21 cellular contexts compared by ENCODE assay signal in genomic region chr13:36217456-36217855, GRCh38. TPM values are rescaled to one million over a fixed set of nuclear protein-coding genes. Genes with fewer than 3 reads are reported as not detected.
DNase-seq lines count a peak whose midpoint lies in the region; TF ChIP-seq lines count a peak whose summit lies in the region.
"Had no signal": no experiment of that assay in that cellular context is flagged by ENCODE, and none has a peak within 500 bp of the region (broad histone marks: within the 10 kb centered on the region; RNA-seq: fewer than 3 reads in every experiment).

No MANE protein-coding gene starts in this region.

- H3K4me3 ChIP-seq in mammary epithelial cell (replicated peaks in 1 of 3; ENCODE audit: insufficient read depth in 1 of 3, low read depth in 2 of 3, low read length in 3 of 3) (no peak overlapping the region), breast epithelium (no peak overlapping the region)
- H3K4me3 ChIP-seq: A549, GM12878 had no signal

- H3K4me2 ChIP-seq in mammary epithelial cell (ENCODE audit: insufficient read depth, low read depth, low read length), result no peak overlapping the region
- H3K4me2 ChIP-seq: A549 had no signal

- peak; percentile 76 for DNase-seq in mammary epithelial cell
- no peak for DNase-seq in breast epithelium (ENCODE audit: low spot score in 2 of 2)
- peak; percentile 27 for DNase-seq in LHCN-M2 (ENCODE audit: low read depth)
- DNase-seq in SW480 (ENCODE audit: low spot score), result peak; percentile 61
- no peak for DNase-seq in stimulated activated CD4-positive, alpha-beta T cell treated with anti-CD3 and anti-CD28 coated beads, Interleukin-4, amount 100 ng/mL, for 1 hour
- DNase-seq in T-helper 2 cell, result no peak
- DNase-seq in HT-29 (ENCODE audit: low spot score), result no peak
- DNase-seq: AML-193; CD4-positive, alpha-beta T cell; DMS153; DND-41; EL; GOT3; H7; HFFc6 had no signal

- no peak overlapping the region for H3K9ac ChIP-seq in mammary epithelial cell (ENCODE audit: insufficient read depth, low read length)

- TF ChIP-seq CTCF in mammary epithelial cell (conservative IDR thresholded peaks at IDR 0.05 in 1 of 2, IDR thresholded peaks at IDR 0.05 in 1 of 2; ENCODE audit: extremely low read depth in 1 of 2, insufficient read depth in 1 of 2, low read depth in 1 of 2, low read length in 2 of 2) (no peak), breast epithelium (IDR thresholded peaks at IDR 0.05) (no peak)

- intact Hi-C loops in mammary epithelial cell (cut with micrococcal nuclease), result no loop called here
- intact Hi-C loops in breast epithelium (cut with DNase I; ENCODE audit: low total_unique reads), result no loop called here

- CTCF ChIA-PET in mammary epithelial cell (lab: Charles Lee; ENCODE audit: low non-redundant PET), result no interaction called here

- H3K27me3 ChIP-seq in mammary epithelial cell (ENCODE audit: insufficient read depth, low read length) (peaks cover 3% of the 10 kb centered on the region), breast epithelium (no peaks in the 10 kb centered on the region)

- no TSS peak for BruUV-seq in mammary epithelial cell (replicated peaks; lab: Mats Ljungman, UMichigan)

- no peaks in the 10 kb centered on the region for H3K36me3 ChIP-seq in mammary epithelial cell (ENCODE audit: insufficient read depth, low read length)
- H3K36me3 ChIP-seq in breast epithelium, result no peaks in the 10 kb centered on the region

- H3K9me3 ChIP-seq in mammary epithelial cell (replicated peaks; ENCODE audit: insufficient read depth, low read length) (peaks cover 2% of the 10 kb centered on the region), breast epithelium (peaks cover 0 to 4% of the 10 kb centered on the region in 2 donors)
- H3K9me3 ChIP-seq: A549 had no signal

- H4K20me1 ChIP-seq in mammary epithelial cell (ENCODE audit: insufficient read depth, low read length), result no peaks in the 10 kb centered on the region

- H3K79me2 ChIP-seq in mammary epithelial cell (ENCODE audit: insufficient read depth, low read length), result no peaks in the 10 kb centered on the region

- H3K4me1 ChIP-seq in mammary epithelial cell (ENCODE audit: insufficient read depth, low read length) (no peaks in the 10 kb centered on the region), breast epithelium (no peaks in the 10 kb centered on the region)
- H3K4me1 ChIP-seq: A549 had no signal

- no peak for TF ChIP-seq POLR2A in breast epithelium (IDR thresholded peaks at IDR 0.05)

- in situ Hi-C loops in mammary epithelial cell (cut with MboI; ENCODE audit: low sequenced_read_pairs in 2 of 2), result no loop called here

- 49% methylated on average over 3 of the region's 3 CpGs for WGBS in mammary epithelial cell (ENCODE audit: low coverage, missing lambda C conversion rate)

- dilution Hi-C loops in mammary epithelial cell (cut with HindIII; ENCODE audit: low sequenced_read_pairs), result loop anchor here (5.0 kb wide), 1 partner anchor 50 kb away; no protein-coding TSS in a partner anchor

- H3K27ac ChIP-seq in mammary epithelial cell (ENCODE audit: insufficient read depth, low read depth, low read length) (no peak overlapping the region), breast epithelium (no peak overlapping the region)
- H3K27ac ChIP-seq: A549, C4-2B had no signal

- H2AFZ ChIP-seq in mammary epithelial cell (ENCODE audit: low read depth, low read length), result no peak overlapping the region

RNA-seq across cellular contexts. Expression of gene SOHLH2, which starts 3.1 kb away (rescaled TPM):
- total RNA-seq in mammary epithelial cell (not detected), breast epithelium (under 1 TPM in 1 of 3 donors, not detected in 2; 0.16 TPM), LHCN-M2 (2014; rRNA removed) (2.8 and 5.9 TPM in 2 replicates)
- not detected for polyA plus RNA-seq in mammary epithelial cell
- polyA minus RNA-seq in mammary epithelial cell, result not detected
- 1.2 TPM for polyA plus RNA-seq in LHCN-M2 (2012)
- not detected in 2 replicates for total RNA-seq in HT-29 (2014; rRNA removed; shearing (Covaris generic))
- total RNA-seq: CD4-positive, alpha-beta T cell; G401; GM12878; HepG2 had no signal
- polyA plus RNA-seq: HepG2, IgD-negative memory B cell had no signal

Comparison
In these comparisons a context has a peak if more than half of its experiments do, and no peak if none do; other contexts are left out.
1. DNase-seq: peak in mammary epithelial cell (single experiment), LHCN-M2 (single experiment) and SW480 (single experiment); none in breast epithelium (0 of 2), stimulated activated CD4-positive, alpha-beta T cell treated with anti-CD3 and anti-CD28 coated beads, Interleukin-4, amount 100 ng/mL, for 1 hour (single experiment), T-helper 2 cell (0 of 5) and HT-29 (single experiment).